ENCODE assay signal across 6 cellular contexts in genomic region chr11:71539971-71540370, GRCh38. TPM values are rescaled to one million over a fixed set of nuclear protein-coding genes. Genes with fewer than 3 reads are reported as not detected.
"Had no signal": no experiment of that assay in that cellular context is flagged by ENCODE, and none has a peak within 500 bp of the region (broad histone marks: within the 10 kb centered on the region; RNA-seq: fewer than 3 reads in every experiment).

No MANE protein-coding gene starts in this region.

RNA-seq across cellular contexts. Expression of gene KRTAP5-8, which starts 2.1 kb away (rescaled TPM):
- total RNA-seq: activated CD4-positive, alpha-beta memory T cell treated with anti-CD3 and anti-CD28 coated beads for 36 hours; activated T-cell treated with anti-CD3 and anti-CD28 coated beads, Interleukin-2, amount 50 U/mL, for 4 hours; activated T-helper 1 cell treated with anti-CD3 and anti-CD28 coated beads, Interleukin-12 subunit alpha, Interleukin-12 subunit beta, Interleukin-2, Interleukin-4 antibody, amounts not matched to agents 30 ng/mL and 10 ng/mL and 1 ng/mL, durations not matched to agents 14 hours and 24 hours and 36 hours; bronchial epithelial cell; Right ventricle myocardium superior had no signal

RNA-seq across cellular contexts. Expression of gene KRTAP5-9, which starts 8.2 kb away (rescaled TPM):
- total RNA-seq: activated T-cell treated with anti-CD3 and anti-CD28 coated beads, Interleukin-2, amount 50 U/mL, for 4 hours; activated T-helper 1 cell treated with anti-CD3 and anti-CD28 coated beads, Interleukin-12 subunit alpha, Interleukin-12 subunit beta, Interleukin-2, Interleukin-4 antibody, amounts not matched to agents 30 ng/mL and 10 ng/mL and 1 ng/mL, durations not matched to agents 14 hours and 24 hours and 36 hours; bronchial epithelial cell; Right ventricle myocardium superior had no signal

RNA-seq across cellular contexts. Expression of gene KRTAP5-7, which starts 12.9 kb away (rescaled TPM):
- total RNA-seq: activated CD4-positive, alpha-beta memory T cell treated with anti-CD3 and anti-CD28 coated beads for 36 hours; activated T-cell treated with anti-CD3 and anti-CD28 coated beads, Interleukin-2, amount 50 U/mL, for 4 hours; bronchial epithelial cell; Right ventricle myocardium superior had no signal

RNA-seq across cellular contexts. Expression of gene KRTAP5-10, which starts 25.4 kb away (rescaled TPM):
- total RNA-seq: activated CD4-positive, alpha-beta memory T cell treated with anti-CD3 and anti-CD28 coated beads for 36 hours; activated T-cell treated with anti-CD3 and anti-CD28 coated beads, Interleukin-2, amount 50 U/mL, for 4 hours; activated T-helper 1 cell treated with anti-CD3 and anti-CD28 coated beads, Interleukin-12 subunit alpha, Interleukin-12 subunit beta, Interleukin-2, Interleukin-4 antibody, amounts not matched to agents 30 ng/mL and 10 ng/mL and 1 ng/mL, durations not matched to agents 14 hours and 24 hours and 36 hours; bronchial epithelial cell; Right ventricle myocardium superior had no signal

RNA-seq across cellular contexts. Expression of gene KRTAP5-11, which starts 42.7 kb away (rescaled TPM):
- total RNA-seq: activated B cell treated with CpG ODN at 0.5 μM for 24 hours; activated CD4-positive, alpha-beta memory T cell treated with anti-CD3 and anti-CD28 coated beads for 36 hours; activated T-cell treated with anti-CD3 and anti-CD28 coated beads, Interleukin-2, amount 50 U/mL, for 4 hours; activated T-helper 1 cell treated with anti-CD3 and anti-CD28 coated beads, Interleukin-12 subunit alpha, Interleukin-12 subunit beta, Interleukin-2, Interleukin-4 antibody, amounts not matched to agents 30 ng/mL and 10 ng/mL and 1 ng/mL, durations not matched to agents 14 hours and 24 hours and 36 hours; bronchial epithelial cell; Right ventricle myocardium superior had no signal
